ENCODE assay signal across 9 cellular contexts in genomic region chr10:103238506-103239252, GRCh38. TPM values are rescaled to one million over a fixed set of nuclear protein-coding genes. Genes with fewer than 3 reads are reported as not detected.
DNase-seq lines count a peak whose midpoint lies in the region; ATAC-seq and TF ChIP-seq lines count a peak whose summit lies in the region.
"Had no signal": no experiment of that assay in that cellular context is flagged by ENCODE, and none has a peak within 500 bp of the region (broad histone marks: within the 10 kb centered on the region; RNA-seq: fewer than 3 reads in every experiment).

No MANE protein-coding gene starts in this region.

- no peak for DNase-seq in CD14-positive monocyte (ENCODE audit: low spot score)
- peak; percentile 87 for DNase-seq in NCI-H226
- no peak for DNase-seq in endothelial cell (ENCODE audit: low spot score)
- peak; percentile 85 for DNase-seq in mucosa of gallbladder (ENCODE audit: low spot score)
- DNase-seq: activated CD4-positive, alpha-beta T cell treated with anti-CD3 and anti-CD28 coated beads for 36 hours had no signal

- H3K36me3 Mint-ChIP-seq in CD14-positive monocyte: no peaks in the 10 kb centered on the region
- H3K36me3 Mint-ChIP-seq in endothelial cell (ENCODE audit: low read depth, unreplicated experiment): peaks cover 3% of the 10 kb centered on the region

- no peaks in the 10 kb centered on the region for H3K9me3 Mint-ChIP-seq in CD14-positive monocyte
- no peaks in the 10 kb centered on the region for H3K9me3 Mint-ChIP-seq in endothelial cell (ENCODE audit: unreplicated experiment)

- intact Hi-C loops in CD14-positive monocyte (cut with micrococcal nuclease): no loop called here

- H3K4me3 Mint-ChIP-seq in CD14-positive monocyte: no peak overlapping the region
- H3K4me3 Mint-ChIP-seq in endothelial cell (ENCODE audit: unreplicated experiment): no peak overlapping the region
- H3K4me3 Mint-ChIP-seq: activated CD4-positive, alpha-beta T cell treated with anti-CD3 and anti-CD28 coated beads for 36 hours had no signal

- TF ChIP-seq CTCF in CD14-positive monocyte (IDR thresholded peaks at IDR 0.05): no peak
- no peak for TF ChIP-seq CTCF in endothelial cell (IDR thresholded peaks at IDR 0.05; ENCODE audit: unreplicated experiment)

- peak overlapping the region in 5 of 7 donors; percentile 1 to 84 (median 54) for H3K27ac Mint-ChIP-seq in CD14-positive monocyte
- H3K27ac Mint-ChIP-seq in endothelial cell (ENCODE audit: unreplicated experiment): peak overlapping the region; percentile 45
- H3K27ac Mint-ChIP-seq: activated CD4-positive, alpha-beta T cell treated with anti-CD3 and anti-CD28 coated beads for 36 hours had no signal

- H3K4me1 Mint-ChIP-seq in CD14-positive monocyte (peaks cover 47% of the 10 kb centered on the region), endothelial cell (ENCODE audit: unreplicated experiment) (peaks cover 11% of the 10 kb centered on the region)

- ATAC-seq in GM21576 (IDR thresholded peaks at IDR 0.05; ENCODE audit: unreplicated experiment): no peak
- ATAC-seq in GM19395 (IDR thresholded peaks at IDR 0.05; ENCODE audit: unreplicated experiment): no peak
- ATAC-seq in GM19324 (IDR thresholded peaks at IDR 0.05; ENCODE audit: low FRiP score, unreplicated experiment): no peak
- ATAC-seq in GM19328 (IDR thresholded peaks at IDR 0.05; ENCODE audit: unreplicated experiment): no peak
- ATAC-seq: activated CD4-positive, alpha-beta T cell treated with anti-CD3 and anti-CD28 coated beads for 36 hours had no signal

- peaks cover 0 to 5% (median 0%) of the 10 kb centered on the region in 3 donors for H3K27me3 Mint-ChIP-seq in CD14-positive monocyte (ENCODE audit: low read depth in 3 of 3)
- H3K27me3 Mint-ChIP-seq in endothelial cell (ENCODE audit: unreplicated experiment): peaks cover 2% of the 10 kb centered on the region
- H3K27me3 Mint-ChIP-seq: activated CD4-positive, alpha-beta T cell treated with anti-CD3 and anti-CD28 coated beads for 36 hours had no signal

RNA-seq across cellular contexts. Expression of gene RPEL1, which starts 7.0 kb away (rescaled TPM):
- polyA plus RNA-seq in CD14-positive monocyte: not detected
- total RNA-seq in endothelial cell (ENCODE audit: unreplicated experiment): not detected
- total RNA-seq in mucosa of gallbladder: 0.09 TPM
- total RNA-seq: activated CD4-positive, alpha-beta T cell treated with anti-CD3 and anti-CD28 coated beads for 36 hours had no signal

RNA-seq across cellular contexts. Expression of gene INA, which starts 38.3 kb away (rescaled TPM):
- not detected for polyA plus RNA-seq in CD14-positive monocyte
- total RNA-seq in endothelial cell (ENCODE audit: unreplicated experiment) (0.23 TPM), mucosa of gallbladder (0.40 TPM)

RNA-seq across cellular contexts. Expression of gene NT5C2, which starts 45.6 kb away (rescaled TPM):
- 100 to 1,000 TPM in 1 of 2 donors, 10 to 100 TPM in 1; 81.8 to 116 TPM for polyA plus RNA-seq in CD14-positive monocyte
- 88.2 TPM for total RNA-seq in endothelial cell (ENCODE audit: unreplicated experiment)
- total RNA-seq in mucosa of gallbladder: 95.2 TPM

Comparison
In these comparisons a context has a peak if more than half of its experiments do, and no peak if none do; other contexts are left out.
1. DNase-seq: peak in NCI-H226 (single experiment) and mucosa of gallbladder (single experiment); none in CD14-positive monocyte (single experiment) and endothelial cell (single experiment).